ENCODE assay signal across 10 cellular contexts in genomic region chr4:176964116-176964691, GRCh38.
DNase-seq lines count a peak whose midpoint lies in the region; ATAC-seq, FAIRE-seq and TF ChIP-seq lines count a peak whose summit lies in the region.
"Had no signal": no experiment of that assay in that cellular context is flagged by ENCODE, and none has a peak within 500 bp of the region (broad histone marks: within the 10 kb centered on the region; RNA-seq: fewer than 3 reads in every experiment).

No MANE protein-coding gene starts in this region.

- DNase-seq in DMS53 (lab: John Stamatoyannopoulos, UW) = peak; percentile 68
- no peak for DNase-seq in HFF-Myc (ENCODE audit: extremely low read depth, low read depth)
- DNase-seq in OCI-M1 (lab: John Stamatoyannopoulos, UW) = peak; percentile 96
- DNase-seq in fibroblast of pulmonary artery (ENCODE audit: low read depth) = no peak
- no peak for DNase-seq in NCI-H2029 (lab: John Stamatoyannopoulos, UW)
- no peak for DNase-seq in GM12892 (ENCODE audit: insufficient read length)
- no peak for DNase-seq in urothelium cell line (ENCODE audit: low spot score)
- DNase-seq: H7, NCI-H1048 had no signal

- no peak overlapping the region for H3K4me3 ChIP-seq in HFF-Myc (replicated peaks; ENCODE audit: low read depth, low read length)
- no peak overlapping the region for H3K4me3 ChIP-seq in fibroblast of pulmonary artery (replicated peaks; ENCODE audit: low read depth, low read length)

- TF ChIP-seq POLR2A in GM12892 (IDR thresholded peaks at IDR 0.05; ENCODE audit: low read depth, low read length) = no peak

- ATAC-seq in HG03045 (IDR thresholded peaks at IDR 0.05; ENCODE audit: unreplicated experiment) = no peak

- no peak for FAIRE-seq in GM12892 (lab: Jason Lieb, UNC)
- no peak for FAIRE-seq in urothelium cell line (lab: Jason Lieb, UNC)

- TF ChIP-seq CTCF in HFF-Myc (IDR thresholded peaks at IDR 0.05; ENCODE audit: low read depth, low read length, missing control alignments) = peak; percentile 38
- peak; percentile 26 for TF ChIP-seq CTCF in fibroblast of pulmonary artery (IDR thresholded peaks at IDR 0.05; ENCODE audit: low read length, missing control alignments)

Comparison
In these comparisons a context has a peak if more than half of its experiments do, and no peak if none do; other contexts are left out.
1. DNase-seq: peak in DMS53 (single experiment) and OCI-M1 (single experiment); none in HFF-Myc (single experiment), fibroblast of pulmonary artery (single experiment), NCI-H2029 (single experiment), GM12892 (single experiment) and urothelium cell line (single experiment).